Comparison of ENCODE assay signal across 8 cellular contexts in the genomic region with DNA sequence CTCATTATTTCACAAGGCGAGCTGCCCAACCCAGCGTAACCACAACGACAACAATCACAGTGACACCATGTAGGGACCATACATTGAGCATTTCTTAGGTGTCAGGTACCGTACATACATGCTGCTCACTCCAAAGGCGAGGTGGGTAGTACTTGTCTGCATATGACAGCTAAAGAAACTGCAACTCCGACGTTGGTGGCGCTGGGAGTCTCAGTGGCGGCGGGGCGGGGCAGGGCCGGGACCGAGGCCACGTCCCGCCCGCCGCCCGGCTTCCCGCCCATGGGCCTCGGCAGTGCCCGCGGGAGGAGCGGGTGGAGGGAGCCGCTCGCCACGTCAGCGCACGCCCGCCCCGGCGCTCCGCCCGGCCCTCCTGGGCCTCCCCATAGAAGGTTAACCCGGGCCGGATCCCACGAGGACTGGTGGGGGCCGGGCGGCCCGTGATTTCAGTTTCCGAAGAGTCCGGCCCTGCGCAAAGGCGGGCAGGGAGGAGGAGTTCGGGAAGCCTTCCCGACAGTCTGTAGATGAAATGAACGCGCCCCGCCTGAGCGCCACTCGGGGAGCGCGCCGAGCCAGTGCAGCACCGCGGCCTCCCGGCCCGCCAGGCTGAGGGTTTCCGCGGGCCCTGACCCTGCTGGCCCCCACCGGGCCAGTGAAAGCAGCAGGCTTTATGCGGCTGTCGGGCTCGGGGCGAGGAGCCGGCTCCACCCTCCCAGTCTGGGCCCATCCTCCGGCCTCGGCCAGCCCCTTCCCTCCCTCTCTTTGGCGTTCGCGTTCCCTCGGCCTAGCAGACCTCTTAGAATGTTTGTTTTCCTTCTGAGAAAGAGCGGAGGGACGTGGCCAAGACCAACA.
DNase-seq lines count a peak whose midpoint lies in the region; ATAC-seq lines count a peak whose summit lies in the region.

No MANE protein-coding gene starts in this region.

- H3K36me3 ChIP-seq in HUES48 (ENCODE audit: control insufficient read depth, insufficient read depth, low read length) (no peaks in the 10 kb centered on the region), SK-N-MC (ENCODE audit: insufficient read depth, low read length) (no peaks in the 10 kb centered on the region)

- H3K9ac ChIP-seq in HUES48 (ENCODE audit: low read depth, low read length) (peak overlapping the region; percentile 70), SK-N-MC (ENCODE audit: insufficient read length) (no peak overlapping the region)

- no peaks in the 10 kb centered on the region for H3K9me3 ChIP-seq in HUES48 (ENCODE audit: control insufficient read depth, insufficient read depth, low read length)
- no peaks in the 10 kb centered on the region for H3K9me3 ChIP-seq in SK-N-MC (ENCODE audit: low read depth, low read length)

- H3K4me1 ChIP-seq in HUES48 (ENCODE audit: control insufficient read depth, insufficient read depth, low read length): peaks cover 13% of the 10 kb centered on the region; the same call in 1 of the 2 replicates

- H3K4me3 ChIP-seq in HUES48 (ENCODE audit: low read depth, low read length) (peak overlapping the region; percentile 55), SK-N-MC (0 out of 2 replicates have a peak overlapping the region, but pooled peaks have one; percentile 25)

- peaks cover 3% of the 10 kb centered on the region for H3K27me3 ChIP-seq in HUES48 (ENCODE audit: control insufficient read depth, insufficient read depth, low read length)

- peak; percentile 84 for ATAC-seq in GM21515 (IDR thresholded peaks at IDR 0.05; ENCODE audit: unreplicated experiment)

- H3K27ac ChIP-seq in HUES48 (ENCODE audit: low read depth, low read length) (peak overlapping the region; percentile 69), SK-N-MC (no peak overlapping the region)

- DNase-seq in DMS53 treated with DMSO at 0.1 percent for 48 hours (lab: John Stamatoyannopoulos, UW; ENCODE audit: unreplicated experiment) (peak; percentile 97), SK-N-MC (ENCODE audit: low read depth, low spot score) (no peak), germinal center (ENCODE audit: low spot score) (peak; percentile 55), nucleus accumbens (lab: John Stamatoyannopoulos, UW) (peak in 55 of 56 donors; percentile 45 to 92 (median 81)), superior temporal gyrus (ENCODE audit: extremely low spot score) (peak; percentile 83)
- DNase-seq in activated naive CD4-positive, alpha-beta T cell treated with anti-CD3 and anti-CD28 coated beads, Interleukin-2, amount 50 U/mL, for 16 hours: peak; percentile 81
